In the genomic region with DNA sequence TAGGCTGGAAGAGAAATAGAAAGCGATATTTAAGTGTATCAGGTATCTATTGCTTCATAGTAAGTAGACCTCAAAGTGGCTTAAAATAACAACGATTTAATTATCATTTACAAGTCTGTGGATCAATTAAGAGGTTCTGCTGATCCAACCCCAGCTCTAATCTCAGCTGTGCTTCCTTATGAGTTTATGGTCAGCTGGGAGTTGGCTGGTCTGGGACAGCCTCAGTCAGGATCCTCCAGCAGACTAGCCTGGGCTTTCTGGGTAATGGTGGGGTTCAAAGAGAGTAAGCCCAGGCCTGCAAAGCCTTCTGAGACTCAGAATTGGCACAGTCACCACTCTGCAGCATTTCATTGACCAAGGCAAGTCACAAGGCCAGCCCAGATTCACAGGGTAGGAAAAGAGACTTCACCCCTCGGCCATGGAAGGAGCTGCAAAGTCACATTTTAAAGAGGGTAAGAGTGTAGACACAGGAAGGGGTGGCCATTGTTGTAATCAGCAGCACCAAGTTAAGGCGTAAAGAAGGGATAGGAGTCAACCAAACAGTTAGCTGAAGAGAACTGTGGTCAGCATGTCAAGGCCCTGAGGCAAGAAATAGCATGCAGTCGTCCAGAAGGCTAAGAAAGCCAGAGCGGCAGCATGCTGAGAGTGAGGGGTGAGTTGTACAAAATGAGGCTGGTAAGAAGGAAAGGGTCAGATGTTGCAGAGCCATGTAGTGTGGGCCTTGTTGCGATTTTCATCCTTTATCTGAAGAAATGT, we compare ENCODE assay signal across 28 cellular contexts.
DNase-seq lines count a peak whose midpoint lies in the region; ATAC-seq, FAIRE-seq and TF ChIP-seq lines count a peak whose summit lies in the region.
"Had no signal": no experiment of that assay in that cellular context is flagged by ENCODE, and none has a peak within 500 bp of the region (broad histone marks: within the 10 kb centered on the region; RNA-seq: fewer than 3 reads in every experiment).

No MANE protein-coding gene starts in this region.

- peak; percentile 49 for DNase-seq in activated CD4-positive, alpha-beta T cell treated with anti-CD3 and anti-CD28 coated beads, Interleukin-2, amount 10 ng/mL, durations not matched to agents 24 days and 14 days
- DNase-seq in activated CD4-positive, alpha-beta T cell treated with anti-CD3 and anti-CD28 coated beads, Interleukin-2, amount 10 ng/mL, durations not matched to agents 7 days and 5 days, result no peak
- peak; percentile 16 for DNase-seq in mesendoderm
- DNase-seq in stimulated activated effector memory CD8-positive, alpha-beta T cell treated with anti-CD3 and anti-CD28 coated beads, Interleukin-12 subunit alpha, Interleukin-12 subunit beta, amount 100 ng/mL, for 72 hours (ENCODE audit: low spot score in 2 of 2), result no peak
- DNase-seq in NK-92 (lab: John Stamatoyannopoulos, UW; ENCODE audit: unreplicated experiment), result no peak
- DNase-seq in GDM1 (lab: John Stamatoyannopoulos, UW), result no peak
- DNase-seq in HepG2 (ENCODE audit: low spot score), result no peak
- DNase-seq: 8988T; activated B cell treated with CpG ODN at 0.5 μM for 24 hours; activated CD4-positive, alpha-beta memory T cell treated with anti-CD3 and anti-CD28 coated beads, Interleukin-2, amount 10 ng/mL, durations not matched to agents 7 days and 5 days; central memory CD4-positive, alpha-beta T cell; DMS 273 treated with DMSO at 0.1 percent for 48 hours; esophagus squamous epithelium; HCEC 1CT; left lung; MG63; NCI-H2029; NCI-H2227 treated with DMSO at 0.1 percent for 48 hours; NCI-H748 treated with DMSO at 0.1 percent for 48 hours; nephron progenitor cell; pancreas; spleen; T-cell had no signal

- H3F3A ChIP-seq in Loucy (ENCODE audit: low read depth), result peaks cover 5% of the 10 kb centered on the region; the same call in 1 of the 2 replicates

- H2AK5ac ChIP-seq in mesendoderm (ENCODE audit: low read length), result no peak overlapping the region

- H3K18ac ChIP-seq in mesendoderm (ENCODE audit: low read length), result no peak overlapping the region

- FAIRE-seq in HepG2 (lab: Jason Lieb, UNC), result no peak
- FAIRE-seq: frontal cortex, K562, pancreas had no signal

- H3K27me3 ChIP-seq in Loucy (ENCODE audit: insufficient read depth, low read length, poor library complexity, severe bottlenecking) (no peaks in the 10 kb centered on the region), mesendoderm (ENCODE audit: insufficient read depth, low read length, poor library complexity) (no peaks in the 10 kb centered on the region), HepG2 (ENCODE audit: control insufficient read depth in 1 of 2, insufficient read depth in 2 of 2, low read length in 2 of 2) (no peaks in the 10 kb centered on the region)
- H3K27me3 ChIP-seq: esophagus squamous epithelium, hepatocyte, left lung, MG63, pancreas, spleen had no signal

- H3K9ac ChIP-seq in Loucy (ENCODE audit: low read depth, low read length, poor library complexity, severe bottlenecking), result no peak overlapping the region
- no peak overlapping the region for H3K9ac ChIP-seq in mesendoderm (ENCODE audit: low read length)
- no peak overlapping the region for H3K9ac ChIP-seq in HepG2 (ENCODE audit: insufficient read depth, low read depth, low read length)

- H4K20me1 ChIP-seq in Loucy (ENCODE audit: insufficient read depth, low read length, poor library complexity, severe bottlenecking), result no peaks in the 10 kb centered on the region
- no peaks in the 10 kb centered on the region for H4K20me1 ChIP-seq in HepG2 (ENCODE audit: insufficient read depth, low read length)

- ATAC-seq in stimulated activated effector memory CD8-positive, alpha-beta T cell treated with anti-CD3 and anti-CD28 coated beads, Interleukin-12 subunit alpha, Interleukin-12 subunit beta, amount 100 ng/mL, for 72 hours, result no peak
- no peak for ATAC-seq in HepG2
- ATAC-seq: K562, left lung, pancreas, T-cell had no signal

- POLR2A ChIA-PET in activated CD4-positive, alpha-beta T cell treated with anti-CD3 and anti-CD28 coated beads, Interleukin-2, amount 10 ng/mL, durations not matched to agents 7 days and 5 days (lab: Charles Lee), result interaction anchor here (0.6 kb wide), 1 partner anchor 83 kb away, joined by 3 read pairs; no protein-coding TSS in a partner anchor
- POLR2A ChIA-PET in HepG2 (lab: Yijun Ruan, JAX), result no interaction called here

- no peak overlapping the region for H3K27ac ChIP-seq in mesendoderm (ENCODE audit: low read depth, low read length)
- no peak overlapping the region for H3K27ac ChIP-seq in HepG2 (ENCODE audit: extremely low read length, insufficient read depth, low read length)
- H3K27ac ChIP-seq: esophagus squamous epithelium, hepatocyte, left lung, pancreas had no signal

- H3K4me1 ChIP-seq in Loucy (ENCODE audit: insufficient read depth, low read length, poor library complexity, severe bottlenecking) (peaks cover 52% of the 10 kb centered on the region), mesendoderm (ENCODE audit: control insufficient read depth, low read depth, low read length) (no peaks in the 10 kb centered on the region), HepG2 (ENCODE audit: insufficient read depth, low read length) (peaks cover 2% of the 10 kb centered on the region)

- CTCF ChIA-PET in activated CD4-positive, alpha-beta T cell treated with anti-CD3 and anti-CD28 coated beads, Interleukin-2, amount 10 ng/mL, durations not matched to agents 7 days and 5 days (lab: Charles Lee), result interaction anchor here (1.2 to 3.7 kb wide), 4 partner anchors 9 to 17 kb away, joined by 3 to 12 read pairs (median 10); no protein-coding TSS in a partner anchor
- CTCF ChIA-PET in HepG2 (lab: Yijun Ruan, JAX; ENCODE audit: low intra/inter-chr PET ratio, low total read pairs), result no interaction called here

- H4K5ac ChIP-seq in mesendoderm (ENCODE audit: low read length), result no peak overlapping the region

- no peaks in the 10 kb centered on the region for H3K9me3 ChIP-seq in Loucy (ENCODE audit: insufficient read depth, low read depth, low read length)
- no peaks in the 10 kb centered on the region for H3K9me3 ChIP-seq in HepG2 (ENCODE audit: low read length)
- H3K9me3 ChIP-seq: esophagus squamous epithelium, left lung, MG63, pancreas, spleen had no signal

- no peak overlapping the region for H3K23ac ChIP-seq in mesendoderm (ENCODE audit: low read length)

- in situ Hi-C loops in HepG2 (cut with HindIII; ENCODE audit: extremely low pct_ligation_motif_present, low pct_unique_long_range_greater_than_20kb), result no loop called here

- no peak overlapping the region for H3K4me3 Mint-ChIP-seq in activated CD4-positive, alpha-beta T cell treated with anti-CD3 and anti-CD28 coated beads, Interleukin-2, amount 10 ng/mL, durations not matched to agents 24 days and 14 days
- no peak overlapping the region for H3K4me3 Mint-ChIP-seq in activated CD4-positive, alpha-beta T cell treated with anti-CD3 and anti-CD28 coated beads, Interleukin-2, amount 10 ng/mL, durations not matched to agents 7 days and 5 days
- no peak overlapping the region for H3K4me3 Mint-ChIP-seq in stimulated activated effector memory CD8-positive, alpha-beta T cell treated with anti-CD3 and anti-CD28 coated beads, Interleukin-12 subunit alpha, Interleukin-12 subunit beta, amount 100 ng/mL, for 72 hours
- H3K4me3 Mint-ChIP-seq: activated B cell treated with CpG ODN at 0.5 μM for 24 hours; activated CD4-positive, alpha-beta memory T cell treated with anti-CD3 and anti-CD28 coated beads, Interleukin-2, amount 10 ng/mL, durations not matched to agents 7 days and 5 days; dendritic cell treated with granulocyte-macrophage colony-stimulating factor and Interleukin-4, amounts not matched to agents 40 ng/mL and 50 ng/mL, for 4 days; nephron progenitor cell; T-cell had no signal

- no peak overlapping the region for H2BK15ac ChIP-seq in mesendoderm (replicated peaks; ENCODE audit: low read depth)

- H3K56ac ChIP-seq in mesendoderm (ENCODE audit: low read length), result no peak overlapping the region

- H3K36me3 ChIP-seq in Loucy (ENCODE audit: insufficient read depth, low read length) (no peaks in the 10 kb centered on the region), mesendoderm (ENCODE audit: control insufficient read depth, insufficient read depth, low read length) (no peaks in the 10 kb centered on the region), HepG2 (replicated peaks in 1 of 2; ENCODE audit: control insufficient read depth in 1 of 2, insufficient read depth in 2 of 2, low read length in 2 of 2) (no peaks in the 10 kb centered on the region)
- H3K36me3 ChIP-seq: esophagus squamous epithelium, left lung, MG63, pancreas, spleen had no signal

- no peaks in the 10 kb centered on the region for H3K27me3 Mint-ChIP-seq in activated CD4-positive, alpha-beta T cell treated with anti-CD3 and anti-CD28 coated beads, Interleukin-2, amount 10 ng/mL, durations not matched to agents 24 days and 14 days
- H3K27me3 Mint-ChIP-seq in activated CD4-positive, alpha-beta T cell treated with anti-CD3 and anti-CD28 coated beads, Interleukin-2, amount 10 ng/mL, durations not matched to agents 7 days and 5 days, result no peaks in the 10 kb centered on the region
- H3K27me3 Mint-ChIP-seq: activated B cell treated with CpG ODN at 0.5 μM for 24 hours; activated CD4-positive, alpha-beta memory T cell treated with anti-CD3 and anti-CD28 coated beads, Interleukin-2, amount 10 ng/mL, durations not matched to agents 7 days and 5 days; dendritic cell treated with granulocyte-macrophage colony-stimulating factor and Interleukin-4, amounts not matched to agents 40 ng/mL and 50 ng/mL, for 4 days; T-cell had no signal

- H3K4me2 ChIP-seq in Loucy (ENCODE audit: low read depth, low read length, poor library complexity, severe bottlenecking), result no peak overlapping the region
- H3K4me2 ChIP-seq in mesendoderm (ENCODE audit: low read length), result no peak overlapping the region
- no peak overlapping the region for H3K4me2 ChIP-seq in HepG2 (ENCODE audit: low read depth, low read length)
- H3K4me2 ChIP-seq: hepatocyte had no signal

- no peaks in the 10 kb centered on the region for H3K79me1 ChIP-seq in mesendoderm (ENCODE audit: low read length)

- no peak overlapping the region for H2BK120ac ChIP-seq in mesendoderm (ENCODE audit: low read depth, low read length)

- H3K4me3 ChIP-seq in Loucy (ENCODE audit: low read length, poor library complexity, severe bottlenecking) (no peak overlapping the region), mesendoderm (ENCODE audit: low read length) (no peak overlapping the region), HepG2 (replicated peaks in 1 of 3; ENCODE audit: insufficient read depth in 1 of 3, low read depth in 2 of 3, low read length in 3 of 3) (no peak overlapping the region)
- H3K4me3 ChIP-seq: esophagus squamous epithelium, hepatocyte, K562, left lung, MG63, pancreas, spleen had no signal

- no peak overlapping the region for H3K27ac Mint-ChIP-seq in activated CD4-positive, alpha-beta T cell treated with anti-CD3 and anti-CD28 coated beads, Interleukin-2, amount 10 ng/mL, durations not matched to agents 24 days and 14 days
- H3K27ac Mint-ChIP-seq in activated CD4-positive, alpha-beta T cell treated with anti-CD3 and anti-CD28 coated beads, Interleukin-2, amount 10 ng/mL, durations not matched to agents 7 days and 5 days, result no peak overlapping the region
- H3K27ac Mint-ChIP-seq in stimulated activated effector memory CD8-positive, alpha-beta T cell treated with anti-CD3 and anti-CD28 coated beads, Interleukin-12 subunit alpha, Interleukin-12 subunit beta, amount 100 ng/mL, for 72 hours, result peak overlapping the region; percentile 35
- H3K27ac Mint-ChIP-seq: activated B cell treated with CpG ODN at 0.5 μM for 24 hours; activated CD4-positive, alpha-beta memory T cell treated with anti-CD3 and anti-CD28 coated beads, Interleukin-2, amount 10 ng/mL, durations not matched to agents 7 days and 5 days; dendritic cell treated with granulocyte-macrophage colony-stimulating factor and Interleukin-4, amounts not matched to agents 40 ng/mL and 50 ng/mL, for 4 days; nephron progenitor cell had no signal

- peak overlapping the region; percentile 66; the same call in 1 of the 2 replicates for H2AFZ ChIP-seq in Loucy (ENCODE audit: low read length)
- no peak overlapping the region for H2AFZ ChIP-seq in HepG2 (ENCODE audit: low read length)
- H2AFZ ChIP-seq: hepatocyte had no signal

- no TSS peak for BruUV-seq in HepG2 (replicated peaks; lab: Mats Ljungman, UMichigan)

- no peak overlapping the region for H2BK5ac ChIP-seq in mesendoderm (ENCODE audit: low read length)

- TF ChIP-seq POLR2A in HepG2 (IDR thresholded peaks at IDR 0.05; ENCODE audit: insufficient read depth in 1 of 2, low read depth in 2 of 2, low read length in 2 of 2), result no peak

- TF ChIP-seq CTCF in Loucy (conservative IDR thresholded peaks at IDR 0.05; ENCODE audit: low read length), result no peak
- TF ChIP-seq CTCF in HepG2 (CRISPR knock-in tag; IDR thresholded peaks at IDR 0.05), result no peak

- WGBS in mesendoderm (ENCODE audit: extremely low coverage, insufficient coverage, low lambda C conversion rate), result no CpG with 5 or more reads among the region's 7 CpGs
- 30% methylated on average over 7 of the region's 7 CpGs for WGBS in HepG2 (ENCODE audit: low lambda C conversion rate)

- peaks cover 32% of the 10 kb centered on the region for H3K4me1 Mint-ChIP-seq in activated CD4-positive, alpha-beta T cell treated with anti-CD3 and anti-CD28 coated beads, Interleukin-2, amount 10 ng/mL, durations not matched to agents 24 days and 14 days
- H3K4me1 Mint-ChIP-seq in activated CD4-positive, alpha-beta T cell treated with anti-CD3 and anti-CD28 coated beads, Interleukin-2, amount 10 ng/mL, durations not matched to agents 7 days and 5 days, result peaks cover 40% of the 10 kb centered on the region
- peaks cover 42% of the 10 kb centered on the region for H3K4me1 Mint-ChIP-seq in stimulated activated effector memory CD8-positive, alpha-beta T cell treated with anti-CD3 and anti-CD28 coated beads, Interleukin-12 subunit alpha, Interleukin-12 subunit beta, amount 100 ng/mL, for 72 hours

- no peak for TF ChIP-seq EP300 in HepG2 (IDR thresholded peaks at IDR 0.05; ENCODE audit: low read depth in 2 of 2, low read length in 2 of 2)
- no peak for TF ChIP-seq EP300 in HepG2 (CRISPR knock-in tag; IDR thresholded peaks at IDR 0.05; ENCODE audit: borderline replicate concordance)

- no peak overlapping the region for H3K4ac ChIP-seq in mesendoderm (ENCODE audit: low read depth, low read length)

- H4K8ac ChIP-seq in mesendoderm (ENCODE audit: low read depth, low read length), result no peak overlapping the region

- TF ChIP-seq RAD21 in HepG2 (CRISPR knock-in tag; IDR thresholded peaks at IDR 0.05), result no peak

- intact Hi-C loops in activated CD4-positive, alpha-beta T cell treated with anti-CD3 and anti-CD28 coated beads, Interleukin-2, amount 10 ng/mL, durations not matched to agents 24 days and 14 days (cut with micrococcal nuclease), result no loop called here
- intact Hi-C loops in HepG2 (cut with micrococcal nuclease; ENCODE audit: unreplicated experiment), result no loop called here

- no peaks in the 10 kb centered on the region for H3K79me2 ChIP-seq in Loucy (ENCODE audit: insufficient read depth, low read length)
- no peaks in the 10 kb centered on the region for H3K79me2 ChIP-seq in mesendoderm (ENCODE audit: control insufficient read depth, insufficient read depth, low read length)
- no peaks in the 10 kb centered on the region for H3K79me2 ChIP-seq in HepG2 (ENCODE audit: insufficient read depth, low read length)
- H3K79me2 ChIP-seq: hepatocyte had no signal

- no peaks in the 10 kb centered on the region for H3K9me2 ChIP-seq in Loucy (replicated peaks; ENCODE audit: low read depth, low read length)

- no peaks in the 10 kb centered on the region for H3K36me3 Mint-ChIP-seq in activated CD4-positive, alpha-beta T cell treated with anti-CD3 and anti-CD28 coated beads, Interleukin-2, amount 10 ng/mL, durations not matched to agents 24 days and 14 days (ENCODE audit: low read depth)
- H3K36me3 Mint-ChIP-seq in activated CD4-positive, alpha-beta T cell treated with anti-CD3 and anti-CD28 coated beads, Interleukin-2, amount 10 ng/mL, durations not matched to agents 7 days and 5 days (ENCODE audit: low read depth), result no peaks in the 10 kb centered on the region
- peaks cover 11% of the 10 kb centered on the region for H3K36me3 Mint-ChIP-seq in stimulated activated effector memory CD8-positive, alpha-beta T cell treated with anti-CD3 and anti-CD28 coated beads, Interleukin-12 subunit alpha, Interleukin-12 subunit beta, amount 100 ng/mL, for 72 hours
- H3K36me3 Mint-ChIP-seq: T-cell had no signal

- no peaks in the 10 kb centered on the region for H3K9me3 Mint-ChIP-seq in activated CD4-positive, alpha-beta T cell treated with anti-CD3 and anti-CD28 coated beads, Interleukin-2, amount 10 ng/mL, durations not matched to agents 24 days and 14 days
- H3K9me3 Mint-ChIP-seq in activated CD4-positive, alpha-beta T cell treated with anti-CD3 and anti-CD28 coated beads, Interleukin-2, amount 10 ng/mL, durations not matched to agents 7 days and 5 days, result no peaks in the 10 kb centered on the region
- H3K9me3 Mint-ChIP-seq in stimulated activated effector memory CD8-positive, alpha-beta T cell treated with anti-CD3 and anti-CD28 coated beads, Interleukin-12 subunit alpha, Interleukin-12 subunit beta, amount 100 ng/mL, for 72 hours, result no peaks in the 10 kb centered on the region
- H3K9me3 Mint-ChIP-seq: activated B cell treated with CpG ODN at 0.5 μM for 24 hours; activated CD4-positive, alpha-beta memory T cell treated with anti-CD3 and anti-CD28 coated beads, Interleukin-2, amount 10 ng/mL, durations not matched to agents 7 days and 5 days; dendritic cell treated with granulocyte-macrophage colony-stimulating factor and Interleukin-4, amounts not matched to agents 40 ng/mL and 50 ng/mL, for 4 days; nephron progenitor cell; T-cell had no signal

Comparison
In these comparisons a context has a peak if more than half of its experiments do, and no peak if none do; other contexts are left out.
1. DNase-seq: peak in activated CD4-positive, alpha-beta T cell treated with anti-CD3 and anti-CD28 coated beads, Interleukin-2, amount 10 ng/mL, durations not matched to agents 24 days and 14 days (single experiment) and mesendoderm (single experiment); none in activated CD4-positive, alpha-beta T cell treated with anti-CD3 and anti-CD28 coated beads, Interleukin-2, amount 10 ng/mL, durations not matched to agents 7 days and 5 days (single experiment), stimulated activated effector memory CD8-positive, alpha-beta T cell treated with anti-CD3 and anti-CD28 coated beads, Interleukin-12 subunit alpha, Interleukin-12 subunit beta, amount 100 ng/mL, for 72 hours (0 of 2), NK-92 (single experiment), GDM1 (single experiment) and HepG2 (single experiment).